In genomic region chr4:169366821-169367220, GRCh38 we compare ENCODE assay signal across 28 cellular contexts.
"Had no signal": no experiment of that assay in that cellular context is flagged by ENCODE, and none has a peak within 500 bp of the region (broad histone marks: within the 10 kb centered on the region; RNA-seq: fewer than 3 reads in every experiment).

No MANE protein-coding gene starts in this region.

- H3K27ac ChIP-seq: epithelial cell of prostate, esophagus squamous epithelium, gastrocnemius medialis, heart right ventricle, left lung, lower lobe of right lung had no signal

- FAIRE-seq: endometrium, islet of Langerhans, keratinocyte had no signal

- H3K27me3 ChIP-seq: esophagus squamous epithelium, gastrocnemius medialis, heart right ventricle, left lung had no signal

- H3K4me3 Mint-ChIP-seq: dendritic cell treated with granulocyte-macrophage colony-stimulating factor and Interleukin-4, amounts not matched to agents 40 ng/mL and 50 ng/mL, for 4 days; effector memory CD8-positive, alpha-beta T cell; endodermal cell; mesothelial cell of epicardium; naive thymus-derived CD8-positive, alpha-beta T cell had no signal

- DNase-seq: cortex of kidney; effector CD8-positive, alpha-beta T cell; effector memory CD8-positive, alpha-beta T cell; endodermal cell; erythroblast; esophagus squamous epithelium; foreskin fibroblast; foreskin melanocyte; gastrocnemius medialis; glutamatergic neuron; head of caudate nucleus; heart right ventricle; hippocampal formation; left cardiac atrium; left lung; left ventricle myocardium superior; lower lobe of right lung; mesenchymal stem cell; mucosa of descending colon; naive B cell; naive thymus-derived CD8-positive, alpha-beta T cell had no signal

- ATAC-seq: effector memory CD8-positive, alpha-beta T cell; esophagus mucosa; gastrocnemius medialis; heart right ventricle; left cardiac atrium; left lung; left ventricle myocardium superior; lower lobe of right lung; mucosa of descending colon; naive thymus-derived CD8-positive, alpha-beta T cell had no signal

- H3K9me3 Mint-ChIP-seq: effector memory CD8-positive, alpha-beta T cell had no signal

- H3K27me3 Mint-ChIP-seq: dendritic cell treated with granulocyte-macrophage colony-stimulating factor and Interleukin-4, amounts not matched to agents 40 ng/mL and 50 ng/mL, for 4 days; naive B cell had no signal

- H3K4me1 ChIP-seq: esophagus squamous epithelium, left lung, lower lobe of right lung had no signal

- H3K9me3 ChIP-seq: esophagus squamous epithelium, gastrocnemius medialis, lower lobe of right lung, mucosa of descending colon had no signal

- H3K27ac Mint-ChIP-seq: dendritic cell treated with granulocyte-macrophage colony-stimulating factor and Interleukin-4, amounts not matched to agents 40 ng/mL and 50 ng/mL, for 4 days; effector memory CD8-positive, alpha-beta T cell; endodermal cell; mesothelial cell of epicardium; naive thymus-derived CD8-positive, alpha-beta T cell had no signal

- H3K4me1 Mint-ChIP-seq: endodermal cell; mesothelial cell of epicardium; naive B cell; naive thymus-derived CD8-positive, alpha-beta T cell had no signal

- H3K36me3 ChIP-seq: esophagus squamous epithelium, gastrocnemius medialis, heart right ventricle, left lung, lower lobe of right lung had no signal

- H3K4me3 ChIP-seq: esophagus squamous epithelium, gastrocnemius medialis, heart right ventricle, left lung, lower lobe of right lung, mucosa of descending colon had no signal
